8 cellular contexts compared by ENCODE assay signal in the genomic region with DNA sequence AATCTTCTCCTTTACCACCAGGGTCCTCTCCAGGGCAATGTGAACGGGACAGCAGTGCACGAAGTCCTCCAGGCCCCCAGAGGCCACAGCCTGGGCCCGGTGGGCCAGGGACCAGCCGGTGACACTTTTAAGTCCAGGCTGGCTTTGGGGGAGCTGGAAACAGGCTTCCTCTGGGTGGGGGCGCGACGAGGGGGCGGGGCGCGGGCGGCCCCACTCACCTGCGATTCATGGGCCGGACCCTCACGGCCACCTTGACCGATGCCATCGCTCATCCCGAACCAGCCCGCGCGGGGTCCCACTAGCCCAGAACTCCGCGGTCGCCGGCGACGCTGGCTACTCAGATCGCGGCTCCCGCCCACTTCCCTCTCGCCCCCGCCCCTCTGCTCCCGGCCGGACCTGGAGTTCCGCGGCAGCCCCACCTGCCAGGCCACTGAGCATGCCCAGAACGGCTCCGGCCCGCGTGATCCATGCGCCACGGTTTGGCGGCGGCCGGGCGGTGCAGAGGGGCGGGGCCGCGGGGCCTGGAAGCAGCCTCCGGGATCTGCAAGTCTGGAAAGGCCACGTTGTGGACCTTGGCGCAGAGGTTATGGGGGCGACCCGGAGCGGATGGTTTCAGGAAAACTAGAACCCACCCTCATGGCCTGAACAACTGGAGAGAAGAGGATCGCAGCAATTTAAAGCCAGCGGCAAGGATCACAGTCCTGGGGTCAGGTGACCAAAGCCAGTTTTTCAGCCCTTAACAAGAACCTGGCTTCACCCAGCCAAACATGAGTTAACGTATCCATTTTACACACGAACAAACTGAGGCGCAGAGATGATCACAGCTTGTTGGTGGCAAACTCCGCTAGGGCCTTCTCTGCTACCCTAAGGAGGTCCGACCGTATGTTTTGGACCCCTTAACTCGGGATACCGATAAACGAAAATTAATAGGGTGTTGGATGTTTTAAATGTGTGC. TPM values are rescaled to one million over a fixed set of nuclear protein-coding genes. Genes with fewer than 3 reads are reported as not detected.
A peak's percentile ranks its signal among the peaks of the same experiment; 100 is the strongest.
DNase-seq lines count a peak whose midpoint lies in the region; ATAC-seq and TF ChIP-seq lines count a peak whose summit lies in the region.

A gene with protein sequence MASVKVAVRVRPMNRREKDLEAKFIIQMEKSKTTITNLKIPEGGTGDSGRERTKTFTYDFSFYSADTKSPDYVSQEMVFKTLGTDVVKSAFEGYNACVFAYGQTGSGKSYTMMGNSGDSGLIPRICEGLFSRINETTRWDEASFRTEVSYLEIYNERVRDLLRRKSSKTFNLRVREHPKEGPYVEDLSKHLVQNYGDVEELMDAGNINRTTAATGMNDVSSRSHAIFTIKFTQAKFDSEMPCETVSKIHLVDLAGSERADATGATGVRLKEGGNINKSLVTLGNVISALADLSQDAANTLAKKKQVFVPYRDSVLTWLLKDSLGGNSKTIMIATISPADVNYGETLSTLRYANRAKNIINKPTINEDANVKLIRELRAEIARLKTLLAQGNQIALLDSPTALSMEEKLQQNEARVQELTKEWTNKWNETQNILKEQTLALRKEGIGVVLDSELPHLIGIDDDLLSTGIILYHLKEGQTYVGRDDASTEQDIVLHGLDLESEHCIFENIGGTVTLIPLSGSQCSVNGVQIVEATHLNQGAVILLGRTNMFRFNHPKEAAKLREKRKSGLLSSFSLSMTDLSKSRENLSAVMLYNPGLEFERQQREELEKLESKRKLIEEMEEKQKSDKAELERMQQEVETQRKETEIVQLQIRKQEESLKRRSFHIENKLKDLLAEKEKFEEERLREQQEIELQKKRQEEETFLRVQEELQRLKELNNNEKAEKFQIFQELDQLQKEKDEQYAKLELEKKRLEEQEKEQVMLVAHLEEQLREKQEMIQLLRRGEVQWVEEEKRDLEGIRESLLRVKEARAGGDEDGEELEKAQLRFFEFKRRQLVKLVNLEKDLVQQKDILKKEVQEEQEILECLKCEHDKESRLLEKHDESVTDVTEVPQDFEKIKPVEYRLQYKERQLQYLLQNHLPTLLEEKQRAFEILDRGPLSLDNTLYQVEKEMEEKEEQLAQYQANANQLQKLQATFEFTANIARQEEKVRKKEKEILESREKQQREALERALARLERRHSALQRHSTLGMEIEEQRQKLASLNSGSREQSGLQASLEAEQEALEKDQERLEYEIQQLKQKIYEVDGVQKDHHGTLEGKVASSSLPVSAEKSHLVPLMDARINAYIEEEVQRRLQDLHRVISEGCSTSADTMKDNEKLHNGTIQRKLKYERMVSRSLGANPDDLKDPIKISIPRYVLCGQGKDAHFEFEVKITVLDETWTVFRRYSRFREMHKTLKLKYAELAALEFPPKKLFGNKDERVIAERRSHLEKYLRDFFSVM (N-terminal part only) (minus strand): TSS at position 438 of the 955 bp plus-strand sequence. CDS start 173 bp downstream, at position 265.

- H3K4me1 ChIP-seq in ascending aorta = peaks cover 0 to 4% of the 10 kb centered on the region in 2 donors
- peaks cover 6% of the 10 kb centered on the region for H3K4me1 ChIP-seq in right cardiac atrium (ENCODE audit: control insufficient read depth, insufficient read depth, low read length)
- H3K4me1 ChIP-seq in rectal smooth muscle tissue (ENCODE audit: control insufficient read depth, insufficient read depth, low read length) = peaks cover 12% of the 10 kb centered on the region
- no peaks in the 10 kb centered on the region for H3K4me1 ChIP-seq in uterus

- ATAC-seq in HG02840 (IDR thresholded peaks at IDR 0.05; ENCODE audit: low FRiP score, unreplicated experiment) = peak; percentile 76
- peak; percentile 97 for ATAC-seq in right cardiac atrium

- H3K36me3 ChIP-seq in ascending aorta (no peaks in the 10 kb centered on the region), rectal smooth muscle tissue (ENCODE audit: control insufficient read depth, insufficient read depth, low read length) (no peaks in the 10 kb centered on the region), uterus (no peaks in the 10 kb centered on the region)

- H3K27me3 ChIP-seq in ascending aorta (no peaks in the 10 kb centered on the region), right cardiac atrium (ENCODE audit: control insufficient read depth, insufficient read depth) (no peaks in the 10 kb centered on the region), rectal smooth muscle tissue (ENCODE audit: control insufficient read depth, insufficient read depth, low read length) (no peaks in the 10 kb centered on the region), uterus (no peaks in the 10 kb centered on the region)

- in situ Hi-C loops in GM13977 (cut with MboI; ENCODE audit: low pct_unique_long_range_greater_than_20kb, low sequenced_read_pairs, unreplicated experiment) = no loop called here

- H3K27ac ChIP-seq in ascending aorta = peak within 1 kb of the TSS; percentile 74 to 75
- peak within 1 kb of the TSS; percentile 21 for H3K27ac ChIP-seq in right cardiac atrium (ENCODE audit: low read length)
- peak within 1 kb of the TSS; percentile 27 for H3K27ac ChIP-seq in rectal smooth muscle tissue (ENCODE audit: low read depth, low read length)
- H3K27ac ChIP-seq in uterus = peak within 1 kb of the TSS; percentile 84 to 85

- peak in 1 of 2 donors; percentile 74 for TF ChIP-seq POLR2A in uterus (IDR thresholded peaks at IDR 0.05)

- 10% methylated on average over 65 of the region's 65 CpGs for WGBS in right cardiac atrium

- H3K9ac ChIP-seq in rectal smooth muscle tissue (ENCODE audit: low read length) = peak within 1 kb of the TSS; percentile 43

- H3K4me3 ChIP-seq in ascending aorta (peak within 1 kb of the TSS; percentile 74 to 90), right cardiac atrium (ENCODE audit: low read length) (peak within 1 kb of the TSS; percentile 91), rectal smooth muscle tissue (ENCODE audit: low read length) (peak within 1 kb of the TSS; percentile 70), uterus (peak within 1 kb of the TSS; percentile 69 to 90)

- DNase-seq in GM13977 (ENCODE audit: low spot score) (peak; percentile 72), NCI-H1436 treated with DMSO at 0.1 percent for 48 hours (lab: John Stamatoyannopoulos, UW) (peak; percentile 24), T-helper 2 cell (peak; percentile 66 to 86 (median 72)), ascending aorta (ENCODE audit: low spot score in 2 of 2) (peak; percentile 46 to 96), right cardiac atrium (peak; percentile 92 to 97 (median 97)), uterus (peak; percentile 87 to 92)

- TF ChIP-seq CTCF in GM13977 (IDR thresholded peaks at IDR 0.05; ENCODE audit: extremely low read depth, insufficient read depth, missing control alignments) (no peak), ascending aorta (IDR thresholded peaks at IDR 0.05) (peak in 2 of 3 experiments; percentile 4 to 31), uterus (IDR thresholded peaks at IDR 0.05) (peak in 3 of 4 experiments; percentile 3 to 49 (median 19))

- intact Hi-C loops in ascending aorta (cut with DNase I) = loop anchor here (1.0 to 10.0 kb wide), 3 partner anchors 156 to 1564 kb away; a partner anchor contains a TSS
- intact Hi-C loops in right cardiac atrium (cut with DNase I) = no loop called here
- intact Hi-C loops in uterus (cut with DNase I; ENCODE audit: low total_unique reads) = no loop called here

- no peaks in the 10 kb centered on the region for H3K9me3 ChIP-seq in ascending aorta
- no peaks in the 10 kb centered on the region for H3K9me3 ChIP-seq in right cardiac atrium (ENCODE audit: control insufficient read depth, low read length)
- H3K9me3 ChIP-seq in uterus = no peaks in the 10 kb centered on the region

RNA-seq across cellular contexts. Expression of the gene that starts here (rescaled TPM):
- total RNA-seq in ascending aorta (6.3 TPM), right cardiac atrium (10 to 100 TPM; 16.5 to 20.4 (median 18.4) TPM), uterus (10 to 100 TPM in 3 of 4 donors, 1 to 10 TPM in 1; 8.7 to 20.6 (median 16.6) TPM)
- 11.4 TPM for polyA plus RNA-seq in right cardiac atrium

Comparison
In these comparisons a context has a peak if more than half of its experiments do, and no peak if none do; other contexts are left out.
1. Peak in every context shown above with its lines: DNase-seq, ATAC-seq, H3K4me3 ChIP-seq and H3K27ac ChIP-seq.
2. DNase-seq: peak in every context shown above with its lines; median percentile 97 in right cardiac atrium; 90 in uterus; 72 in GM13977; 72 in T-helper 2 cell; 71 in ascending aorta; 24 in NCI-H1436 treated with DMSO at 0.1 percent for 48 hours.
3. H3K27ac ChIP-seq: peak in every context shown above with its lines; median percentile 84 in uterus; 74 in ascending aorta; 27 in rectal smooth muscle tissue; 21 in right cardiac atrium.